2 cellular contexts compared by ENCODE assay signal in genomic region chr17:19743101-19744100, GRCh38.
TF ChIP-seq lines count a peak whose summit lies in the region.

No MANE protein-coding gene starts in this region.

TF ChIP-seq in GM23338, 12 proteins besides CTCF, POLR2A, EP300 and RAD21:
- TF ChIP-seq JUNB (IDR thresholded peaks at IDR 0.05; ENCODE audit: unreplicated experiment), result no peak
- TF ChIP-seq ZNF331 (CRISPR knock-in tag; IDR thresholded peaks at IDR 0.05; ENCODE audit: low read depth), result no peak
- no peak for TF ChIP-seq NANOG (IDR thresholded peaks at IDR 0.05; ENCODE audit: borderline replicate concordance)
- TF ChIP-seq ZNF114 (CRISPR knock-in tag; IDR thresholded peaks at IDR 0.05), result no peak
- no peak for TF ChIP-seq EZH2 (IDR thresholded peaks at IDR 0.05; ENCODE audit: low read depth, unreplicated experiment)
- no peak for TF ChIP-seq POLR2AphosphoS5 (IDR thresholded peaks at IDR 0.05; ENCODE audit: low read depth)
- TF ChIP-seq STAT1 (IDR thresholded peaks at IDR 0.05; ENCODE audit: unreplicated experiment), result no peak
- TF ChIP-seq, protein P1, sequence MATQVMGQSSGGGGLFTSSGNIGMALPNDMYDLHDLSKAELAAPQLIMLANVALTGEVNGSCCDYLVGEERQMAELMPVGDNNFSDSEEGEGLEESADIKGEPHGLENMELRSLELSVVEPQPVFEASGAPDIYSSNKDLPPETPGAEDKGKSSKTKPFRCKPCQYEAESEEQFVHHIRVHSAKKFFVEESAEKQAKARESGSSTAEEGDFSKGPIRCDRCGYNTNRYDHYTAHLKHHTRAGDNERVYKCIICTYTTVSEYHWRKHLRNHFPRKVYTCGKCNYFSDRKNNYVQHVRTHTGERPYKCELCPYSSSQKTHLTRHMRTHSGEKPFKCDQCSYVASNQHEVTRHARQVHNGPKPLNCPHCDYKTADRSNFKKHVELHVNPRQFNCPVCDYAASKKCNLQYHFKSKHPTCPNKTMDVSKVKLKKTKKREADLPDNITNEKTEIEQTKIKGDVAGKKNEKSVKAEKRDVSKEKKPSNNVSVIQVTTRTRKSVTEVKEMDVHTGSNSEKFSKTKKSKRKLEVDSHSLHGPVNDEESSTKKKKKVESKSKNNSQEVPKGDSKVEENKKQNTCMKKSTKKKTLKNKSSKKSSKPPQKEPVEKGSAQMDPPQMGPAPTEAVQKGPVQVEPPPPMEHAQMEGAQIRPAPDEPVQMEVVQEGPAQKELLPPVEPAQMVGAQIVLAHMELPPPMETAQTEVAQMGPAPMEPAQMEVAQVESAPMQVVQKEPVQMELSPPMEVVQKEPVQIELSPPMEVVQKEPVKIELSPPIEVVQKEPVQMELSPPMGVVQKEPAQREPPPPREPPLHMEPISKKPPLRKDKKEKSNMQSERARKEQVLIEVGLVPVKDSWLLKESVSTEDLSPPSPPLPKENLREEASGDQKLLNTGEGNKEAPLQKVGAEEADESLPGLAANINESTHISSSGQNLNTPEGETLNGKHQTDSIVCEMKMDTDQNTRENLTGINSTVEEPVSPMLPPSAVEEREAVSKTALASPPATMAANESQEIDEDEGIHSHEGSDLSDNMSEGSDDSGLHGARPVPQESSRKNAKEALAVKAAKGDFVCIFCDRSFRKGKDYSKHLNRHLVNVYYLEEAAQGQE (IDR thresholded peaks at IDR 0.05; ENCODE audit: unreplicated experiment), result no peak
- TF ChIP-seq, protein P2, sequence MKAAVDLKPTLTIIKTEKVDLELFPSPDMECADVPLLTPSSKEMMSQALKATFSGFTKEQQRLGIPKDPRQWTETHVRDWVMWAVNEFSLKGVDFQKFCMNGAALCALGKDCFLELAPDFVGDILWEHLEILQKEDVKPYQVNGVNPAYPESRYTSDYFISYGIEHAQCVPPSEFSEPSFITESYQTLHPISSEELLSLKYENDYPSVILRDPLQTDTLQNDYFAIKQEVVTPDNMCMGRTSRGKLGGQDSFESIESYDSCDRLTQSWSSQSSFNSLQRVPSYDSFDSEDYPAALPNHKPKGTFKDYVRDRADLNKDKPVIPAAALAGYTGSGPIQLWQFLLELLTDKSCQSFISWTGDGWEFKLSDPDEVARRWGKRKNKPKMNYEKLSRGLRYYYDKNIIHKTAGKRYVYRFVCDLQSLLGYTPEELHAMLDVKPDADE (IDR thresholded peaks at IDR 0.05), result no peak
- TF ChIP-seq CREB1 (CRISPR knock-in tag; IDR thresholded peaks at IDR 0.05; ENCODE audit: low read depth), result no peak
- TF ChIP-seq ZNF462 (CRISPR knock-in tag; IDR thresholded peaks at IDR 0.05), result no peak
- no peak for TF ChIP-seq EZH2phosphoT487 (IDR thresholded peaks at IDR 0.05; ENCODE audit: unreplicated experiment)

TF ChIP-seq in H1, 55 proteins besides CTCF, POLR2A, EP300 and RAD21:
- TF ChIP-seq POU5F1 (IDR thresholded peaks at IDR 0.05; ENCODE audit: low read depth, low read length), result no peak
- no peak for TF ChIP-seq CREB1 (IDR thresholded peaks at IDR 0.05)
- no peak for TF ChIP-seq JUN (IDR thresholded peaks at IDR 0.05; ENCODE audit: low read depth, low read length)
- TF ChIP-seq MAFK (IDR thresholded peaks at IDR 0.05; ENCODE audit: low read depth, low read length), result no peak
- TF ChIP-seq RFX5 (IDR thresholded peaks at IDR 0.05; ENCODE audit: borderline replicate concordance, low read depth, low read length), result no peak
- TF ChIP-seq KDM5A (IDR thresholded peaks at IDR 0.05; ENCODE audit: low read length), result no peak
- TF ChIP-seq NANOG (IDR thresholded peaks at IDR 0.05; ENCODE audit: insufficient read depth, low read depth, low read length, poor library complexity, severe bottlenecking), result no peak
- no peak for TF ChIP-seq ZNF274 (IDR thresholded peaks at IDR 0.05; ENCODE audit: borderline replicate concordance, extremely low read depth, low read length)
- no peak for TF ChIP-seq CHD2 (IDR thresholded peaks at IDR 0.05; ENCODE audit: low read length)
- TF ChIP-seq TEAD4 (IDR thresholded peaks at IDR 0.05; ENCODE audit: low read depth, low read length), result no peak
- TF ChIP-seq JUND (IDR thresholded peaks at IDR 0.05; ENCODE audit: low read length), result no peak
- TF ChIP-seq SIRT6 (IDR thresholded peaks at IDR 0.05; ENCODE audit: low read length), result no peak
- TF ChIP-seq EGR1 (IDR thresholded peaks at IDR 0.05; ENCODE audit: borderline replicate concordance, low read depth, low read length), result no peak
- TF ChIP-seq HDAC2 (IDR thresholded peaks at IDR 0.05; ENCODE audit: borderline replicate concordance in 1 of 2, low read depth in 2 of 2, low read length in 2 of 2), result no peak
- TF ChIP-seq GTF2F1 (IDR thresholded peaks at IDR 0.05; ENCODE audit: borderline replicate concordance, low read depth, low read length), result no peak
- TF ChIP-seq SRF (IDR thresholded peaks at IDR 0.05; ENCODE audit: low read depth, low read length), result no peak
